ENCODE assay signal across 14 cellular contexts in the genomic region with DNA sequence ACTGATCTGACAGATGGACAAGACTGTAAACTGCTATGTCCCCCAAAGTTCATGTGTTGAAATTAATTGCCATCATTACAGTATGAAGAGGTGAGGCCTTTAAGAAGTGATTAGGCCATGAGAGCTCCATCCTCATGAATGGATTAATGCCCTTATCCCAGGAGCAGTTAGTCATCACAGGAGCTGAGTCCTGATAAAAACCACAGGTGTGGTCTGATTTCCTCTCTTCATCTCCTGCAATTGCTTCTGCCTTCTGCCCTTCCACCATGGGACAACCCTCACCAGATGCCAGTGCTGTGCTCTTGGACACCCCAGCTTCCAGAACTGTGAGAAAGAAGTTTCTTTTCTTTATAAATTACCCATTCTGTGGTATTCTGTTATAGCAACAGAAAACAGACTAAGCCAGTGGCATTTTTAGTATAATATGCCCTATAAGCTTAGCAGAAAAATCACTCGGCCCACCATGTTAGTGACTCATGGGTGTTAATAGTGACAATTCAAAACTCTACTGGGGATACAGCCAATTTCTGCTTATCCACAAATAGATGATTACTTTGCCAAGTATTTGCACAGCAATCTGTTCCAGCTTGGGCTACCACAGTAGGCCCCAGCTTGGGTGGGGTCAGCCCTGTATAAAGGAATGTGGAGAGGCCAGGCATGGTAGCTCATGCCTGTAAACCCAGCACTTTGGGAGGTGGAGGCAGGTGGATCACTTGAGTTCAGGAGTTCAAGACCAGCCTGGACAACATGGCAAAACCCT.
A peak's percentile ranks its signal among the peaks of the same experiment; 100 is the strongest.
DNase-seq lines count a peak whose midpoint lies in the region; ATAC-seq and TF ChIP-seq lines count a peak whose summit lies in the region.
"Had no signal": no experiment of that assay in that cellular context is flagged by ENCODE, and none has a peak within 500 bp of the region (broad histone marks: within the 10 kb centered on the region; RNA-seq: fewer than 3 reads in every experiment).

No MANE protein-coding gene starts in this region.

- no peak overlapping the region for H3K4me3 Mint-ChIP-seq in progenitor cell of endocrine pancreas (ENCODE audit: low read depth)

- peaks cover 18% of the 10 kb centered on the region for H3K9me3 Mint-ChIP-seq in progenitor cell of endocrine pancreas (ENCODE audit: low read depth)

- no peaks in the 10 kb centered on the region for H3K4me1 ChIP-seq in spleen
- H3K4me1 ChIP-seq: colonic mucosa had no signal

- DNase-seq in Right ventricle myocardium superior (no peak), Right ventricle myocardium inferior (ENCODE audit: missing footprints) (no peak), T1000 (lab: John Stamatoyannopoulos, UW) (peak; percentile 30), fibroblast of the aortic adventitia (ENCODE audit: low read depth) (peak; percentile 93), superior temporal gyrus (ENCODE audit: extremely low spot score) (peak; percentile 69), progenitor cell of endocrine pancreas (ENCODE audit: low spot score, unreplicated experiment) (no peak), spleen (no peak), mesenteric fat pad (ENCODE audit: low spot score) (no peak)
- DNase-seq: activated effector memory CD4-positive, alpha-beta T cell treated with anti-CD3 and anti-CD28 coated beads, Interleukin-2, amount 50 U/mL, for 16 hours; colonic mucosa; KG1; stimulated activated CD8-positive, alpha-beta memory T cell treated with anti-CD3 and anti-CD28 coated beads, Interleukin-4, amount 100 ng/mL, for 48 hours had no signal

- no peaks in the 10 kb centered on the region for H3K9me3 ChIP-seq in spleen
- H3K9me3 ChIP-seq: colonic mucosa had no signal

- no peak overlapping the region for H3K4me3 ChIP-seq in fibroblast of the aortic adventitia (ENCODE audit: low read depth, low read length)
- no peak overlapping the region for H3K4me3 ChIP-seq in spleen
- H3K4me3 ChIP-seq: colonic mucosa, hepatocyte had no signal

- intact Hi-C loops in Right ventricle myocardium superior (cut with DNase I) (no loop called here), Right ventricle myocardium inferior (cut with DNase I) (no loop called here), spleen (cut with DNase I; ENCODE audit: low total_unique reads) (no loop called here)

- TF ChIP-seq POLR2A in spleen (IDR thresholded peaks at IDR 0.05) = no peak

- no peaks in the 10 kb centered on the region for H3K36me3 ChIP-seq in spleen
- H3K36me3 ChIP-seq: colonic mucosa had no signal

- ATAC-seq in Right ventricle myocardium superior (ENCODE audit: poor library complexity) (peak; percentile 43), Right ventricle myocardium inferior (no peak)
- ATAC-seq: activated CD4-positive, CD25-positive, alpha-beta regulatory T cell treated with anti-CD3 and anti-CD28 coated beads, Interleukin-2, amount 50 U/mL, for 24 hours had no signal

- 73 to 89% (median 82%) methylated on average over 1 of the region's 1 CpG for WGBS in spleen, 5 donors

- H3K4me1 Mint-ChIP-seq in progenitor cell of endocrine pancreas (ENCODE audit: low read depth) = peaks cover 11% of the 10 kb centered on the region

- no peaks in the 10 kb centered on the region for H3K27me3 ChIP-seq in spleen (replicated peaks in 1 of 7)
- H3K27me3 ChIP-seq: colonic mucosa, hepatocyte had no signal

- H3K27ac ChIP-seq in spleen = no peak overlapping the region
- H3K27ac ChIP-seq: colonic mucosa, hepatocyte had no signal

- H3K36me3 Mint-ChIP-seq in progenitor cell of endocrine pancreas (ENCODE audit: insufficient read depth) = peaks cover 7% of the 10 kb centered on the region

- no peak for TF ChIP-seq CTCF in fibroblast of the aortic adventitia (IDR thresholded peaks at IDR 0.05; ENCODE audit: insufficient read depth, low read length)
- TF ChIP-seq CTCF in progenitor cell of endocrine pancreas (IDR thresholded peaks at IDR 0.05; ENCODE audit: unreplicated experiment) = no peak
- TF ChIP-seq CTCF in spleen (IDR thresholded peaks at IDR 0.05 in 8 of 11, conservative IDR thresholded peaks at IDR 0.05 in 3 of 11) = no peak

- no peak overlapping the region for H3K27ac Mint-ChIP-seq in progenitor cell of endocrine pancreas

- peaks cover 10% of the 10 kb centered on the region for H3K27me3 Mint-ChIP-seq in progenitor cell of endocrine pancreas

Comparison
In these comparisons a context has a peak if more than half of its experiments do, and no peak if none do; other contexts are left out.
1. DNase-seq: peak in T1000 (single experiment), fibroblast of the aortic adventitia (single experiment) and superior temporal gyrus (single experiment); none in Right ventricle myocardium superior (single experiment), Right ventricle myocardium inferior (single experiment), progenitor cell of endocrine pancreas (single experiment), spleen (single experiment) and mesenteric fat pad (single experiment).